ENCODE assay signal across 2 cellular contexts in genomic region chr4:87819281-87819919, GRCh38.
TF ChIP-seq lines count a peak whose summit lies in the region.

No MANE protein-coding gene starts in this region.

TF ChIP-seq in HepG2, 621 proteins besides CTCF, POLR2A, EP300 and RAD21 (continues in another document):
- peak; percentile 16 to 28; a peak in 3 of 4 replicates for TF ChIP-seq MAFK (conservative IDR thresholded peaks at IDR 0.05 in 1 of 2, IDR thresholded peaks at IDR 0.05 in 1 of 2; ENCODE audit: low read length in 2 of 2)
- no peak for TF ChIP-seq CSRNP2 (CRISPR knock-in tag; conservative IDR thresholded peaks at IDR 0.05; ENCODE audit: low read depth)
- TF ChIP-seq ZNF550 (CRISPR knock-in tag; IDR thresholded peaks at IDR 0.05; ENCODE audit: borderline replicate concordance), result no peak
- no peak for TF ChIP-seq NR2C2 (CRISPR knock-in tag; IDR thresholded peaks at IDR 0.05; ENCODE audit: borderline replicate concordance)
- TF ChIP-seq MTA3 (CRISPR knock-in tag; IDR thresholded peaks at IDR 0.05), result no peak
- TF ChIP-seq ZUFSP (CRISPR knock-in tag; IDR thresholded peaks at IDR 0.05; ENCODE audit: borderline replicate concordance), result no peak
- peak; percentile 76 for TF ChIP-seq NFE2L2 (IDR thresholded peaks at IDR 0.05; ENCODE audit: low read length)
- peak; percentile 68 for TF ChIP-seq FOSL2 (CRISPR knock-in tag; IDR thresholded peaks at IDR 0.05)
- no peak for TF ChIP-seq MYPOP (CRISPR knock-in tag; IDR thresholded peaks at IDR 0.05)
- TF ChIP-seq NFE2 (CRISPR knock-in tag; IDR thresholded peaks at IDR 0.05), result peak; percentile 38; the same call in 1 of the 2 replicates
- no peak for TF ChIP-seq ELF4 (CRISPR knock-in tag; IDR thresholded peaks at IDR 0.05; ENCODE audit: borderline replicate concordance)
- TF ChIP-seq PAXIP1 (CRISPR knock-in tag; conservative IDR thresholded peaks at IDR 0.05), result no peak
- TF ChIP-seq NR2F6 (IDR thresholded peaks at IDR 0.05), result no peak
- TF ChIP-seq NR2F6 (CRISPR knock-in tag; IDR thresholded peaks at IDR 0.05), result no peak
- TF ChIP-seq ZNF570 (CRISPR knock-in tag; IDR thresholded peaks at IDR 0.05; ENCODE audit: borderline replicate concordance), result no peak
- TF ChIP-seq ZNF281 (CRISPR knock-in tag; IDR thresholded peaks at IDR 0.05; ENCODE audit: borderline replicate concordance), result peak; percentile 79
- no peak for TF ChIP-seq ZNF253 (CRISPR knock-in tag; IDR thresholded peaks at IDR 0.05; ENCODE audit: borderline replicate concordance)
- no peak for TF ChIP-seq GTF2F1 (IDR thresholded peaks at IDR 0.05; ENCODE audit: low read length)

TF ChIP-seq in WTC11, 78 proteins besides CTCF, POLR2A, EP300 and RAD21:
- TF ChIP-seq NFYB (CRISPR knock-in tag; conservative IDR thresholded peaks at IDR 0.05; ENCODE audit: low read depth) (no peak), ZNF423 (CRISPR knock-in tag; IDR thresholded peaks at IDR 0.05) (no peak), FOXK1 (CRISPR knock-in tag; IDR thresholded peaks at IDR 0.05) (no peak), NFATC4 (CRISPR knock-in tag; IDR thresholded peaks at IDR 0.05) (no peak), USF1 (CRISPR knock-in tag; IDR thresholded peaks at IDR 0.05) (no peak), MAX (CRISPR knock-in tag; IDR thresholded peaks at IDR 0.05) (0 out of 2 replicates have a peak, but pooled peaks have one; percentile 19), NFE2L1 (CRISPR knock-in tag; IDR thresholded peaks at IDR 0.05) (peak; percentile 97), JUN (CRISPR knock-in tag; IDR thresholded peaks at IDR 0.05) (no peak), ZSCAN18 (CRISPR knock-in tag; IDR thresholded peaks at IDR 0.05) (no peak), ETV6 (CRISPR knock-in tag; IDR thresholded peaks at IDR 0.05) (peak; percentile 58; the same call in 1 of the 2 replicates), KAT7 (CRISPR knock-in tag; IDR thresholded peaks at IDR 0.05; ENCODE audit: borderline replicate concordance) (no peak), PRRX2 (CRISPR knock-in tag; IDR thresholded peaks at IDR 0.05) (no peak), ATF3 (CRISPR knock-in tag; conservative IDR thresholded peaks at IDR 0.05) (no peak), RORB (CRISPR knock-in tag; IDR thresholded peaks at IDR 0.05) (no peak), CREM (CRISPR knock-in tag; IDR thresholded peaks at IDR 0.05) (no peak)
TF ChIP-seq in WTC11: peak in this region for 3.
